In the genomic region with DNA sequence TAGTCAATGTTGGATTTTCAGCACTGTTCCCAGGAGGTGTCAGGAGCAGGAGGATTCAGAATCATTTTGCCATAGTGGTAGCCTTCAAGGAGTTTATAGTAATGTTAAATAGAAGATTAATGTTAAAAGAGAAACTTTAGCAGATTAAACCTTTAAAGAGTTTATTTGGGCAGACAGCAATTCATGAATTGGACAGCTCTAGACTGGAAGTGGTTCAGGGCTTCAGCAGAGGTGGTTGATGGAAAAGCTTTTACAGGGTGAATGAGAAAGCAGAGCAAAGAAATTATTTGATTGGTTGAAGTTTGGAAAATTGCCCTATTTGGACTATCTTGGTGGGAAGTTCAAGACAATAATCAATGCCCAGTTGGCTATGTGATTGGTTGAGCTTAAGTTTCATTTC, we compare ENCODE assay signal across 21 cellular contexts.
A peak's percentile ranks its signal among the peaks of the same experiment; 100 is the strongest.
DNase-seq lines count a peak whose midpoint lies in the region; ATAC-seq and TF ChIP-seq lines count a peak whose summit lies in the region.
"Had no signal": no experiment of that assay in that cellular context is flagged by ENCODE, and none has a peak within 500 bp of the region (broad histone marks: within the 10 kb centered on the region; RNA-seq: fewer than 3 reads in every experiment).

No MANE protein-coding gene starts in this region.

- H3K27me3 ChIP-seq in BLaER1 treated with 17β-estradiol and CSF1 and Interleukin-3, amounts not matched to agents 10 nM and 100 nM = no peaks in the 10 kb centered on the region
- H3K27me3 ChIP-seq in Panc1 (ENCODE audit: control insufficient read depth, insufficient read depth, low read length) = no peaks in the 10 kb centered on the region
- H3K27me3 ChIP-seq in upper lobe of right lung = no peaks in the 10 kb centered on the region

- peaks cover 51% of the 10 kb centered on the region for H3K4me1 Mint-ChIP-seq in mesothelial cell of epicardium

- peaks cover 0 to 5% (median 0%) of the 10 kb centered on the region in 11 experiments; a peak in 1 of 22 replicates for H3K36me3 ChIP-seq in BLaER1 treated with 17β-estradiol and CSF1 and Interleukin-3, amounts not matched to agents 10 nM and 100 nM
- H3K36me3 ChIP-seq in HEK293 (ENCODE audit: control insufficient read depth in 2 of 2, insufficient read depth in 1 of 2, low read length in 2 of 2) (no peaks in the 10 kb centered on the region), Panc1 (ENCODE audit: control insufficient read depth, insufficient read depth, low read length) (no peaks in the 10 kb centered on the region), upper lobe of right lung (no peaks in the 10 kb centered on the region)

- H3K9ac ChIP-seq in BLaER1 treated with 17β-estradiol and CSF1 and Interleukin-3, amounts not matched to agents 10 nM and 100 nM = no peak overlapping the region
- H3K9ac ChIP-seq: GM23248 had no signal

- TF ChIP-seq CTCF in HEK293 (tag by site-specific recombination; IDR thresholded peaks at IDR 0.05) (no peak), Panc1 (IDR thresholded peaks at IDR 0.05) (no peak), mesothelial cell of epicardium (IDR thresholded peaks at IDR 0.05; ENCODE audit: unreplicated experiment) (no peak), upper lobe of right lung (IDR thresholded peaks at IDR 0.05) (no peak)

- in situ Hi-C loops in Panc1 (cut with HindIII; ENCODE audit: low pct_unique_long_range_greater_than_20kb, low sequenced_read_pairs) = no loop called here

- peak overlapping the region in 5 of 11 experiments; percentile 14 to 85 (median 79); a peak in 6 of 22 replicates for H3K27ac ChIP-seq in BLaER1 treated with 17β-estradiol and CSF1 and Interleukin-3, amounts not matched to agents 10 nM and 100 nM
- no peak overlapping the region for H3K27ac ChIP-seq in HEK293 (ENCODE audit: extremely low read depth, low read depth, low read length)
- peak overlapping the region; percentile 39; the same call in 1 of the 2 replicates for H3K27ac ChIP-seq in Panc1 (ENCODE audit: low read length)
- H3K27ac ChIP-seq in upper lobe of right lung = no peak overlapping the region
- H3K27ac ChIP-seq: GM23248, HL-60 had no signal

- H3K9me3 ChIP-seq in BLaER1 treated with 17β-estradiol and CSF1 and Interleukin-3, amounts not matched to agents 10 nM and 100 nM (replicated peaks in 1 of 11) = peaks cover 0 to 77% (median 43%) of the 10 kb centered on the region in 11 experiments; a peak in 18 of 22 replicates
- no peaks in the 10 kb centered on the region for H3K9me3 ChIP-seq in HEK293 (ENCODE audit: control insufficient read depth, insufficient read depth, low read depth, low read length)
- no peaks in the 10 kb centered on the region for H3K9me3 ChIP-seq in Panc1 (ENCODE audit: control insufficient read depth, insufficient read depth, low read depth, low read length)
- H3K9me3 ChIP-seq in upper lobe of right lung = no peaks in the 10 kb centered on the region
- H3K9me3 ChIP-seq: Caco-2 had no signal

- no TSS peak for BruUV-seq in Panc1 (replicated peaks; lab: Mats Ljungman, UMichigan)

- peaks cover 5 to 48% (median 29%) of the 10 kb centered on the region in 10 experiments; a peak in 18 of 20 replicates for H3K4me1 ChIP-seq in BLaER1 treated with 17β-estradiol and CSF1 and Interleukin-3, amounts not matched to agents 10 nM and 100 nM
- H3K4me1 ChIP-seq in HEK293 (ENCODE audit: control insufficient read depth, insufficient read depth, low read length) (peaks cover 4% of the 10 kb centered on the region), Panc1 (ENCODE audit: control insufficient read depth, insufficient read depth, low read length) (peaks cover 16% of the 10 kb centered on the region), upper lobe of right lung (peaks cover 16% of the 10 kb centered on the region)

- H4K20me1 ChIP-seq in BLaER1 treated with 17β-estradiol and CSF1 and Interleukin-3, amounts not matched to agents 10 nM and 100 nM = no peaks in the 10 kb centered on the region

- peaks cover 4% of the 10 kb centered on the region for H3K9me3 Mint-ChIP-seq in mesothelial cell of epicardium
- H3K9me3 Mint-ChIP-seq: HFFc6 had no signal

- ATAC-seq in Panc1 = no peak
- ATAC-seq in GM21423 (IDR thresholded peaks at IDR 0.05; ENCODE audit: unreplicated experiment) = no peak
- ATAC-seq in upper lobe of right lung = no peak

- no peak overlapping the region for H3K4me3 Mint-ChIP-seq in mesothelial cell of epicardium
- H3K4me3 Mint-ChIP-seq: B cell; CD4-positive, CD25-positive, alpha-beta regulatory T cell; CD8-positive, alpha-beta memory T cell; HFFc6 had no signal

- CTCF ChIA-PET in HEK293 (lab: Yijun Ruan, JAX) (no interaction called here), Panc1 (lab: Charles Lee) (no interaction called here)

- DNase-seq in Panc1 (ENCODE audit: low read depth, low spot score) (no peak), mesothelial cell of epicardium (ENCODE audit: low spot score in 2 of 2, unreplicated experiment in 2 of 2) (no peak), upper lobe of right lung (no peak), NCI-H2107 (lab: John Stamatoyannopoulos, UW) (no peak), NCI-H2029 (lab: John Stamatoyannopoulos, UW) (no peak)
- DNase-seq: C1 segment of cervical spinal cord; Caco-2; CD4-positive, CD25-positive, alpha-beta regulatory T cell; CD8-positive, alpha-beta memory T cell; DMS153; DMS79; GDM1; GM23248; HCEC 1CT; HFFc6; KG1 had no signal

- intact Hi-C loops in Panc1 (cut with micrococcal nuclease; ENCODE audit: unreplicated experiment) = no loop called here
- intact Hi-C loops in upper lobe of right lung (cut with DNase I) = no loop called here

- POLR2A ChIA-PET in HEK293 (lab: Yijun Ruan, JAX) (no interaction called here), Panc1 (lab: Charles Lee) (no interaction called here)

- H3K4me3 ChIP-seq in BLaER1 treated with 17β-estradiol and CSF1 and Interleukin-3, amounts not matched to agents 10 nM and 100 nM = no peak overlapping the region
- no peak overlapping the region for H3K4me3 ChIP-seq in HEK293 (ENCODE audit: low read depth, low read length)
- no peak overlapping the region for H3K4me3 ChIP-seq in Panc1 (ENCODE audit: low read depth in 2 of 2, low read length in 2 of 2)
- H3K4me3 ChIP-seq in upper lobe of right lung = no peak overlapping the region
- H3K4me3 ChIP-seq: GM23248 had no signal

- H3K4me2 ChIP-seq in BLaER1 treated with 17β-estradiol and CSF1 and Interleukin-3, amounts not matched to agents 10 nM and 100 nM = peak overlapping the region in 6 of 11 experiments; percentile 3 to 80 (median 74); a peak in 8 of 22 replicates

- peaks cover 2% of the 10 kb centered on the region for H3K36me3 Mint-ChIP-seq in mesothelial cell of epicardium
- H3K36me3 Mint-ChIP-seq: CD4-positive, CD25-positive, alpha-beta regulatory T cell had no signal

- H3K27me3 Mint-ChIP-seq in mesothelial cell of epicardium (ENCODE audit: low read depth) = no peaks in the 10 kb centered on the region
- H3K27me3 Mint-ChIP-seq: CD8-positive, alpha-beta memory T cell had no signal

- H3K27ac Mint-ChIP-seq in mesothelial cell of epicardium = peak overlapping the region; percentile 66
- H3K27ac Mint-ChIP-seq: B cell; CD4-positive, CD25-positive, alpha-beta regulatory T cell; CD8-positive, alpha-beta memory T cell; HFFc6 had no signal

TF ChIP-seq in HEK293, 187 proteins besides CTCF, POLR2A, EP300 and RAD21:
- TF ChIP-seq SP2 (tag by site-specific recombination; IDR thresholded peaks at IDR 0.05) (no peak), ZNF549 (tag by site-specific recombination; IDR thresholded peaks at IDR 0.05) (peak; percentile 93)
